16 cellular contexts compared by ENCODE assay signal in genomic region chr4:145056325-145057130, GRCh38.
"Had no signal": no experiment of that assay in that cellular context is flagged by ENCODE, and none has a peak within 500 bp of the region (broad histone marks: within the 10 kb centered on the region; RNA-seq: fewer than 3 reads in every experiment).

No MANE protein-coding gene starts in this region.

- H3K27ac ChIP-seq: cardiac muscle cell, foreskin keratinocyte, heart left ventricle, left lung, stomach, thoracic aorta had no signal

- FAIRE-seq: colon, endothelial cell of umbilical vein, keratinocyte, urothelium cell line had no signal

- H3K27me3 ChIP-seq: cardiac muscle cell, foreskin keratinocyte, heart left ventricle, left lung, stomach had no signal

- H3K9me3 Mint-ChIP-seq: activated B cell treated with CpG ODN at 0.5 μM for 24 hours, nephron had no signal

- H3K9me3 ChIP-seq: heart left ventricle, left lung, stomach, thoracic aorta had no signal

- H3K4me3 Mint-ChIP-seq: activated B cell treated with CpG ODN at 0.5 μM for 24 hours, nephron had no signal

- H3K4me1 Mint-ChIP-seq: activated B cell treated with CpG ODN at 0.5 μM for 24 hours had no signal

- H3K27ac Mint-ChIP-seq: activated B cell treated with CpG ODN at 0.5 μM for 24 hours, nephron had no signal

- ATAC-seq: foreskin keratinocyte, heart left ventricle, left lung had no signal

- H3K4me3 ChIP-seq: cardiac muscle cell, heart left ventricle, left lung, stomach, thoracic aorta had no signal

- H3K27me3 Mint-ChIP-seq: activated B cell treated with CpG ODN at 0.5 μM for 24 hours had no signal

- H3K4me1 ChIP-seq: left lung had no signal

- H3K36me3 ChIP-seq: cardiac muscle cell, heart left ventricle, stomach, thoracic aorta had no signal

- DNase-seq: activated B cell treated with CpG ODN at 0.5 μM for 24 hours; activated CD4-positive, alpha-beta T cell treated with anti-CD3 and anti-CD28 coated beads, Interleukin-2, amount 50 U/mL, for 4 hours; activated effector memory CD4-positive, alpha-beta T cell treated with Interleukin-2 at 50 U/mL for 16 hours; foreskin keratinocyte; heart left ventricle; left lung; occipital lobe; stimulated activated CD4-positive, alpha-beta T cell treated with anti-CD3 and anti-CD28 coated beads, Interleukin-2, amount 100 ng/mL, for 48 hours; stomach had no signal
